ENCODE assay signal across 9 cellular contexts in genomic region chr1:154404511-154404931, GRCh38. TPM values are rescaled to one million over a fixed set of nuclear protein-coding genes. Genes with fewer than 3 reads are reported as not detected.
DNase-seq lines count a peak whose midpoint lies in the region; ATAC-seq, FAIRE-seq and TF ChIP-seq lines count a peak whose summit lies in the region.
"Had no signal": no experiment of that assay in that cellular context is flagged by ENCODE, and none has a peak within 500 bp of the region (broad histone marks: within the 10 kb centered on the region; RNA-seq: fewer than 3 reads in every experiment).

No MANE protein-coding gene starts in this region.

- H3K27ac Mint-ChIP-seq in activated CD4-positive, alpha-beta memory T cell treated with anti-CD3 and anti-CD28 coated beads, Interleukin-2, amount 10 ng/mL, durations not matched to agents 7 days and 5 days, result peak overlapping the region; percentile 80

- H3K36me3 Mint-ChIP-seq in activated CD4-positive, alpha-beta memory T cell treated with anti-CD3 and anti-CD28 coated beads, Interleukin-2, amount 10 ng/mL, durations not matched to agents 7 days and 5 days (ENCODE audit: low read depth), result peaks cover 3% of the 10 kb centered on the region

- H3K9me3 Mint-ChIP-seq in activated CD4-positive, alpha-beta memory T cell treated with anti-CD3 and anti-CD28 coated beads, Interleukin-2, amount 10 ng/mL, durations not matched to agents 7 days and 5 days, result no peaks in the 10 kb centered on the region

- peak overlapping the region; percentile 58 to 64 for H3K9ac ChIP-seq in kidney (ENCODE audit: low read length in 2 of 2)

- intact Hi-C loops in kidney (cut with DNase I), result no loop called here

- peaks cover 4 to 22% of the 10 kb centered on the region in 2 donors for H3K4me1 ChIP-seq in kidney (ENCODE audit: control insufficient read depth in 1 of 2, insufficient read depth in 1 of 2, low read depth in 1 of 2, low read length in 2 of 2)
- peaks cover 17% of the 10 kb centered on the region for H3K4me1 ChIP-seq in thymus (ENCODE audit: control insufficient read depth, insufficient read depth, low read length)

- peaks cover 77% of the 10 kb centered on the region for H3K4me1 Mint-ChIP-seq in activated CD4-positive, alpha-beta memory T cell treated with anti-CD3 and anti-CD28 coated beads, Interleukin-2, amount 10 ng/mL, durations not matched to agents 7 days and 5 days

- peaks cover 18% of the 10 kb centered on the region for H3K27me3 Mint-ChIP-seq in activated CD4-positive, alpha-beta memory T cell treated with anti-CD3 and anti-CD28 coated beads, Interleukin-2, amount 10 ng/mL, durations not matched to agents 7 days and 5 days

- CTCF ChIA-PET in activated CD4-positive, alpha-beta memory T cell treated with anti-CD3 and anti-CD28 coated beads, Interleukin-2, amount 10 ng/mL, durations not matched to agents 7 days and 5 days (lab: Charles Lee), result interaction anchor here (0.8 to 2.7 kb wide), 6 partner anchors 27 to 78 kb away, joined by 3 to 13 read pairs (median 5); no protein-coding TSS in a partner anchor

- peaks cover 13% of the 10 kb centered on the region for H3K27me3 ChIP-seq in thymus (ENCODE audit: control insufficient read depth, insufficient read depth)

- H3K36me3 ChIP-seq in kidney (ENCODE audit: control insufficient read depth in 1 of 2, insufficient read depth in 2 of 2, low read length in 2 of 2) (no peaks in the 10 kb centered on the region), thymus (ENCODE audit: control insufficient read depth, insufficient read depth) (no peaks in the 10 kb centered on the region)

- peak overlapping the region; percentile 74 to 81 for H3K4me3 ChIP-seq in kidney (ENCODE audit: low read length in 2 of 2)
- no peak overlapping the region for H3K4me3 ChIP-seq in thymus (ENCODE audit: low read length)

- WGBS in thymus, result 28% methylated on average over 11 of the region's 11 CpGs

- no peak for ATAC-seq in HG03025 (IDR thresholded peaks at IDR 0.05; ENCODE audit: low FRiP score, unreplicated experiment)

- no peaks in the 10 kb centered on the region for H3K9me3 ChIP-seq in kidney (ENCODE audit: control insufficient read depth in 1 of 2, low read length in 2 of 2)
- no peaks in the 10 kb centered on the region for H3K9me3 ChIP-seq in thymus (ENCODE audit: control insufficient read depth)

- POLR2A ChIA-PET in activated CD4-positive, alpha-beta memory T cell treated with anti-CD3 and anti-CD28 coated beads, Interleukin-2, amount 10 ng/mL, durations not matched to agents 7 days and 5 days (lab: Charles Lee), result interaction anchor here (1.3 to 3.6 kb wide), 3 partner anchors 15 to 75 kb away, joined by 5 to 22 read pairs (median 9); no protein-coding TSS in a partner anchor

- peak overlapping the region; percentile 73 for H3K4me3 Mint-ChIP-seq in activated CD4-positive, alpha-beta memory T cell treated with anti-CD3 and anti-CD28 coated beads, Interleukin-2, amount 10 ng/mL, durations not matched to agents 7 days and 5 days

- H3K27ac ChIP-seq in kidney (ENCODE audit: low read depth in 2 of 2, low read length in 2 of 2) (peak overlapping the region; percentile 94 to 97), thymus (ENCODE audit: low read depth) (peak overlapping the region; percentile 85)

- no peak for TF ChIP-seq CTCF in kidney (IDR thresholded peaks at IDR 0.05; ENCODE audit: borderline replicate concordance, extremely low read depth, insufficient read depth)

- peak; percentile 41 for DNase-seq in activated T-cell treated with anti-CD3 and anti-CD28 coated beads, Interleukin-2, amount 50 U/mL, for 1 hour
- DNase-seq in activated T-cell treated with anti-CD3 and anti-CD28 coated beads for 4 hours (no peak), kidney (peak; percentile 62), H4 (ENCODE audit: low spot score) (no peak)
- DNase-seq in activated CD4-positive, alpha-beta memory T cell treated with anti-CD3 and anti-CD28 coated beads, Interleukin-2, amount 10 ng/mL, durations not matched to agents 7 days and 5 days, result no peak
- DNase-seq in activated effector memory CD4-positive, alpha-beta T cell treated with Interleukin-2 at 50 U/mL for 16 hours, result no peak

- no peak for FAIRE-seq in kidney (lab: Jason Lieb, UNC)
- FAIRE-seq: G401.6 had no signal

RNA-seq across cellular contexts. Expression of gene IL6R, which starts 0.6 kb away (rescaled TPM):
- 10 to 100 TPM; 15.7 to 16.0 TPM for total RNA-seq in activated CD4-positive, alpha-beta memory T cell treated with anti-CD3 and anti-CD28 coated beads, Interleukin-2, amount 10 ng/mL, durations not matched to agents 7 days and 5 days
- total RNA-seq in kidney, result 33.0 TPM
- polyA plus RNA-seq in kidney (ENCODE audit: insufficient read depth, low read depth, low replicate concordance) (6.2 TPM), thymus (10.3 TPM)
- total RNA-seq in H4 (2014; rRNA removed; shearing (Covaris generic)), result 6.6 and 7.3 TPM in 2 replicates

Comparison
In these comparisons a context has a peak if more than half of its experiments do, and no peak if none do; other contexts are left out.
1. DNase-seq: peak in activated T-cell treated with anti-CD3 and anti-CD28 coated beads, Interleukin-2, amount 50 U/mL, for 1 hour (single experiment) and kidney (single experiment); none in activated T-cell treated with anti-CD3 and anti-CD28 coated beads for 4 hours (single experiment), activated CD4-positive, alpha-beta memory T cell treated with anti-CD3 and anti-CD28 coated beads, Interleukin-2, amount 10 ng/mL, durations not matched to agents 7 days and 5 days (single experiment), H4 (single experiment) and activated effector memory CD4-positive, alpha-beta T cell treated with Interleukin-2 at 50 U/mL for 16 hours (single experiment).